ENCODE assay signal across 9 cellular contexts in the genomic region with DNA sequence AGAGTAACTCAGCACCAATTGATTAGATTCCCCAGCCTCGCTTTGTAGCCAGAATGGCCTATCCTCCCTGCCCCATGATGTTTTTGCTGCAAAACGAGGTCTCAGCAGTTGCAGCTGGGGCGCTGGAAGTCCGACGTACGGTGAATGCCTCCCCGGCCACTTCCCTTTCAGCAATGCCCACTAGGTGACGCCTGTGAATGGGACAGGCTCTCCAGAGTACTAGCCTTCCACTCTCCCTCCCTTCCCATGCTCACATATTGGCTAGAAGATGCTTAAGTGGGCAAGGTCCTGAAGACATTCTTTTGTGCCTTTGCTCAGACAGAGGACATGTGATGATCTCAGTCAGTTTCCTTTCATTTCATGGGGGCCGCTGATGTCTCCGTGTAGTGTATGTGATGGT. TPM values are rescaled to one million over a fixed set of nuclear protein-coding genes. Genes with fewer than 3 reads are reported as not detected.
DNase-seq lines count a peak whose midpoint lies in the region; ATAC-seq, FAIRE-seq and TF ChIP-seq lines count a peak whose summit lies in the region.
"Had no signal": no experiment of that assay in that cellular context is flagged by ENCODE, and none has a peak within 500 bp of the region (broad histone marks: within the 10 kb centered on the region; RNA-seq: fewer than 3 reads in every experiment).

No MANE protein-coding gene starts in this region.

- ATAC-seq in left lobe of liver (peak; percentile 100), HG03108 (IDR thresholded peaks at IDR 0.05; ENCODE audit: unreplicated experiment) (no peak)

- H3K27ac ChIP-seq in HEK293 (ENCODE audit: extremely low read depth, low read depth, low read length) = no peak overlapping the region

- H3K4me3 ChIP-seq in AG04449 (ENCODE audit: low read depth, low read length) (no peak overlapping the region), HEK293 (ENCODE audit: low read depth, low read length) (no peak overlapping the region)

- no peaks in the 10 kb centered on the region for H3K36me3 ChIP-seq in HEK293 (ENCODE audit: control insufficient read depth in 2 of 2, insufficient read depth in 1 of 2, low read length in 2 of 2)

- no peak for FAIRE-seq in HTR-8/SVneo (lab: Jason Lieb, UNC)

- DNase-seq in AG04449 (ENCODE audit: low read depth, low spot score) (no peak), anterior cingulate cortex (lab: John Stamatoyannopoulos, UW) (peak in 36 of 58 donors; percentile 0 to 49 (median 15)), left lobe of liver (ENCODE audit: low spot score) (peak; percentile 65), cerebellum (ENCODE audit: low spot score) (no peak), HTR-8/SVneo (ENCODE audit: insufficient read length, low spot score) (no peak), NCI-H774 (lab: John Stamatoyannopoulos, UW) (no peak)
- DNase-seq: activated naive CD8-positive, alpha-beta T cell treated with anti-CD3 and anti-CD28 coated beads, Interleukin-2, amount 10 ng/mL, durations not matched to agents 7 days and 5 days had no signal

- TF ChIP-seq CTCF in AG04449 (IDR thresholded peaks at IDR 0.05; ENCODE audit: insufficient read depth, low read length, missing control alignments) (peak; percentile 86), HEK293 (tag by site-specific recombination; IDR thresholded peaks at IDR 0.05) (peak; percentile 85)

- no peaks in the 10 kb centered on the region for H3K4me1 ChIP-seq in HEK293 (ENCODE audit: control insufficient read depth, insufficient read depth, low read length)

- POLR2A ChIA-PET in AG04449 (lab: Yijun Ruan, JAX) = no interaction called here
- POLR2A ChIA-PET in HEK293 (lab: Yijun Ruan, JAX) = no interaction called here

- no peaks in the 10 kb centered on the region for H3K9me3 ChIP-seq in HEK293 (ENCODE audit: control insufficient read depth, insufficient read depth, low read depth, low read length)

- CTCF ChIA-PET in AG04449 (lab: Yijun Ruan, JAX) = interaction anchor here (1.2 kb wide), 3 partner anchors 147 to 328 kb away, joined by 3 read pairs; no protein-coding TSS in a partner anchor
- CTCF ChIA-PET in HEK293 (lab: Yijun Ruan, JAX) = interaction anchor here (0.7 to 1.8 kb wide), 11 partner anchors 12 to 555 kb away, joined by 3 to 6 read pairs (median 3); no protein-coding TSS in a partner anchor

TF ChIP-seq in HEK293, 187 proteins besides CTCF, POLR2A, EP300 and RAD21:
- TF ChIP-seq, protein P1, sequence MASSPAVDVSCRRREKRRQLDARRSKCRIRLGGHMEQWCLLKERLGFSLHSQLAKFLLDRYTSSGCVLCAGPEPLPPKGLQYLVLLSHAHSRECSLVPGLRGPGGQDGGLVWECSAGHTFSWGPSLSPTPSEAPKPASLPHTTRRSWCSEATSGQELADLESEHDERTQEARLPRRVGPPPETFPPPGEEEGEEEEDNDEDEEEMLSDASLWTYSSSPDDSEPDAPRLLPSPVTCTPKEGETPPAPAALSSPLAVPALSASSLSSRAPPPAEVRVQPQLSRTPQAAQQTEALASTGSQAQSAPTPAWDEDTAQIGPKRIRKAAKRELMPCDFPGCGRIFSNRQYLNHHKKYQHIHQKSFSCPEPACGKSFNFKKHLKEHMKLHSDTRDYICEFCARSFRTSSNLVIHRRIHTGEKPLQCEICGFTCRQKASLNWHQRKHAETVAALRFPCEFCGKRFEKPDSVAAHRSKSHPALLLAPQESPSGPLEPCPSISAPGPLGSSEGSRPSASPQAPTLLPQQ (tag by site-specific recombination; IDR thresholded peaks at IDR 0.05) = peak; percentile 88
- TF ChIP-seq ZNF654 (tag by site-specific recombination; IDR thresholded peaks at IDR 0.05; ENCODE audit: low read depth) (peak; percentile 40), ZNF561 (tag by site-specific recombination; IDR thresholded peaks at IDR 0.05; ENCODE audit: borderline replicate concordance) (peak; percentile 100), ZNF626 (tag by site-specific recombination; IDR thresholded peaks at IDR 0.05) (no peak)

RNA-seq across cellular contexts. Expression of a gene that starts 50.8 kb away (rescaled TPM):
- total RNA-seq in left lobe of liver (not detected), cerebellum (0.45 TPM)
- total RNA-seq: activated naive CD8-positive, alpha-beta T cell treated with anti-CD3 and anti-CD28 coated beads, Interleukin-2, amount 10 ng/mL, durations not matched to agents 7 days and 5 days had no signal

Comparison
In these comparisons a context has a peak if more than half of its experiments do, and no peak if none do; other contexts are left out.
1. DNase-seq: peak in anterior cingulate cortex (36 of 58) and left lobe of liver (single experiment); none in AG04449 (single experiment), cerebellum (single experiment), HTR-8/SVneo (single experiment) and NCI-H774 (single experiment).